Comparison of ENCODE assay signal across 8 cellular contexts in genomic region chr1:231419147-231419546, GRCh38. TPM values are rescaled to one million over a fixed set of nuclear protein-coding genes. Genes with fewer than 3 reads are reported as not detected.
A peak's percentile ranks its signal among the peaks of the same experiment; 100 is the strongest.
DNase-seq lines count a peak whose midpoint lies in the region; ATAC-seq and TF ChIP-seq lines count a peak whose summit lies in the region.

No MANE protein-coding gene starts in this region.

- TF ChIP-seq CTCF in left ventricle myocardium inferior (IDR thresholded peaks at IDR 0.05; ENCODE audit: borderline replicate concordance) (no peak), body of pancreas (IDR thresholded peaks at IDR 0.05) (no peak), vagina (IDR thresholded peaks at IDR 0.05) (no peak)

- TF ChIP-seq POLR2A in body of pancreas (IDR thresholded peaks at IDR 0.05) (no peak), vagina (IDR thresholded peaks at IDR 0.05) (no peak)

- no peaks in the 10 kb centered on the region for H3K9me3 ChIP-seq in left ventricle myocardium inferior (replicated peaks)
- no peaks in the 10 kb centered on the region for H3K9me3 ChIP-seq in body of pancreas
- no peaks in the 10 kb centered on the region for H3K9me3 ChIP-seq in muscle layer of colon (ENCODE audit: low read length)
- no peaks in the 10 kb centered on the region for H3K9me3 ChIP-seq in vagina

- H3K4me1 ChIP-seq in left ventricle myocardium inferior (peaks cover 91% of the 10 kb centered on the region), body of pancreas (peaks cover 64% of the 10 kb centered on the region), muscle layer of colon (ENCODE audit: insufficient read depth, low read length) (peaks cover 52% of the 10 kb centered on the region), vagina (peaks cover 69% of the 10 kb centered on the region)

- 3 to 19% methylated on average over 1 of the region's 1 CpG for WGBS in body of pancreas, 2 donors

- intact Hi-C loops in left ventricle myocardium inferior (cut with micrococcal nuclease) (loop anchor here (10.0 kb wide), 2 partner anchors 54 to 116 kb away; no protein-coding TSS in a partner anchor), cardiac septum (cut with DNase I) (loop anchor here (5.0 kb wide), 1 partner anchor 37 kb away; no protein-coding TSS in a partner anchor), body of pancreas (cut with DNase I) (no loop called here), vagina (cut with DNase I) (no loop called here)

- H3K36me3 ChIP-seq in left ventricle myocardium inferior (no peaks in the 10 kb centered on the region), body of pancreas (replicated peaks in 1 of 2; ENCODE audit: insufficient read depth in 1 of 2, low read depth in 2 of 2) (no peaks in the 10 kb centered on the region), muscle layer of colon (ENCODE audit: insufficient read depth, low read length) (no peaks in the 10 kb centered on the region), vagina (no peaks in the 10 kb centered on the region)

- H3K9ac ChIP-seq in muscle layer of colon (ENCODE audit: low read length), result peak overlapping the region; percentile 44

- DNase-seq in left ventricle myocardium inferior (no peak), cardiac septum (ENCODE audit: low spot score) (no peak), body of pancreas (no peak), vagina (ENCODE audit: extremely low spot score in 2 of 2) (no peak), amygdala (lab: John Stamatoyannopoulos, UW) (no peak)

- H3K27ac ChIP-seq in left ventricle myocardium inferior (replicated peaks) (peak overlapping the region; percentile 100), body of pancreas (peak overlapping the region in 3 of 4 donors; percentile 98 to 99 (median 99)), muscle layer of colon (ENCODE audit: low read depth, low read length) (no peak overlapping the region), vagina (peak overlapping the region; percentile 99)

- no peak for ATAC-seq in body of pancreas
- ATAC-seq in GM19467 (IDR thresholded peaks at IDR 0.05; ENCODE audit: unreplicated experiment), result no peak
- ATAC-seq in HG03108 (IDR thresholded peaks at IDR 0.05; ENCODE audit: unreplicated experiment), result no peak

- peak overlapping the region; percentile 85 for H3K4me3 ChIP-seq in left ventricle myocardium inferior
- peak overlapping the region in 1 of 2 donors; percentile 49 for H3K4me3 ChIP-seq in body of pancreas
- peak overlapping the region in 1 of 2 donors; percentile 65 for H3K4me3 ChIP-seq in muscle layer of colon (ENCODE audit: low read depth in 1 of 2, low read length in 2 of 2)
- peak overlapping the region; percentile 79 to 86 for H3K4me3 ChIP-seq in vagina

- H3K27me3 ChIP-seq in left ventricle myocardium inferior (ENCODE audit: low read depth), result no peaks in the 10 kb centered on the region
- H3K27me3 ChIP-seq in body of pancreas, result no peaks in the 10 kb centered on the region
- no peaks in the 10 kb centered on the region for H3K27me3 ChIP-seq in muscle layer of colon (ENCODE audit: control insufficient read depth in 1 of 2, insufficient read depth in 2 of 2, low read length in 2 of 2)
- H3K27me3 ChIP-seq in vagina, result no peaks in the 10 kb centered on the region

RNA-seq across cellular contexts. Expression of gene EGLN1, which starts 2.9 kb away (rescaled TPM):
- total RNA-seq in left ventricle myocardium inferior, result 83.2 TPM
- 47.5 TPM for total RNA-seq in cardiac septum
- 10 to 100 TPM; 37.6 to 42.2 TPM for total RNA-seq in body of pancreas
- total RNA-seq in vagina, result 26.3 TPM

Comparison
In these comparisons a context has a peak if more than half of its experiments do, and no peak if none do; other contexts are left out.
1. intact Hi-C loops: an anchor here in left ventricle myocardium inferior (10.0 kb wide) and cardiac septum (5.0 kb wide); none called in body of pancreas and vagina.